In the genomic region with DNA sequence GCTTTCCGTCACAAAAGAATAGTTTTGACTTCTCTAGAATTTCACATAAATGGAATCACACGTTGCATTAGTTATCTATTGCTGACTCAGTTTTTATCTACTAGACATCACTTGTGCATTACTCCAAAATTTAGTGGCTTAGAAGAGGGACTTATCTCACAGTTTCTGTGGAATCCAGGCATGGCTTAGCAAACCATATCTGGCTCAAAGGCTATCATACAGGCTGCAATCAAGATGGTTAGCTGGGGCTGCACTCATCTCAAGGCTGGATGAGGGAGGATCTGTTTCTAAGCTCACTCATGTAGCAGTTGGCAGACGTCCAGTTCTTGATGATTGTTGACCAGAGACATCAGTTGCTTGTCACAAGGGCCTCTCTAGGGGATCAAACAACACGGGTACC, we compare ENCODE assay signal across 1 cellular context.
TF ChIP-seq lines count a peak whose summit lies in the region.

No MANE protein-coding gene starts in this region.

TF ChIP-seq in HepG2, 621 proteins besides CTCF, POLR2A, EP300 and RAD21:
- no peak for TF ChIP-seq SUZ12 (IDR thresholded peaks at IDR 0.05; ENCODE audit: low read depth, low read length)
- no peak for TF ChIP-seq ZNF749 (CRISPR knock-in tag; IDR thresholded peaks at IDR 0.05; ENCODE audit: borderline replicate concordance)
- TF ChIP-seq ZNF737 (CRISPR knock-in tag; IDR thresholded peaks at IDR 0.05; ENCODE audit: borderline replicate concordance) = no peak
- no peak for TF ChIP-seq FOXC1 (CRISPR knock-in tag; IDR thresholded peaks at IDR 0.05; ENCODE audit: borderline replicate concordance)
- TF ChIP-seq, protein P1, sequence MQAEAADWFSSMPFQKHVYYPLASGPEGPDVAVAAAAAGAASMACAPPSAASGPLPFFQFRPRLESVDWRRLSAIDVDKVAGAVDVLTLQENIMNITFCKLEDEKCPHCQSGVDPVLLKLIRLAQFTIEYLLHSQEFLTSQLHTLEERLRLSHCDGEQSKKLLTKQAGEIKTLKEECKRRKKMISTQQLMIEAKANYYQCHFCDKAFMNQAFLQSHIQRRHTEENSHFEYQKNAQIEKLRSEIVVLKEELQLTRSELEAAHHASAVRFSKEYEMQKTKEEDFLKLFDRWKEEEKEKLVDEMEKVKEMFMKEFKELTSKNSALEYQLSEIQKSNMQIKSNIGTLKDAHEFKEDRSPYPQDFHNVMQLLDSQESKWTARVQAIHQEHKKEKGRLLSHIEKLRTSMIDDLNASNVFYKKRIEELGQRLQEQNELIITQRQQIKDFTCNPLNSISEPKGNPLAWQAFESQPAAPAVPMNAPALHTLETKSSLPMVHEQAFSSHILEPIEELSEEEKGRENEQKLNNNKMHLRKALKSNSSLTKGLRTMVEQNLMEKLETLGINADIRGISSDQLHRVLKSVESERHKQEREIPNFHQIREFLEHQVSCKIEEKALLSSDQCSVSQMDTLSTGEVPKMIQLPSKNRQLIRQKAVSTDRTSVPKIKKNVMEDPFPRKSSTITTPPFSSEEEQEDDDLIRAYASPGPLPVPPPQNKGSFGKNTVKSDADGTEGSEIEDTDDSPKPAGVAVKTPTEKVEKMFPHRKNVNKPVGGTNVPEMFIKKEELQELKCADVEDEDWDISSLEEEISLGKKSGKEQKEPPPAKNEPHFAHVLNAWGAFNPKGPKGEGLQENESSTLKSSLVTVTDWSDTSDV (CRISPR knock-in tag; IDR thresholded peaks at IDR 0.05) = no peak
- no peak for TF ChIP-seq CHCHD3 (CRISPR knock-in tag; IDR thresholded peaks at IDR 0.05)
- peak; percentile 37 to 73; a peak in 3 of 4 replicates for TF ChIP-seq MAFK (conservative IDR thresholded peaks at IDR 0.05 in 1 of 2, IDR thresholded peaks at IDR 0.05 in 1 of 2; ENCODE audit: low read length in 2 of 2)
- TF ChIP-seq MAFF (IDR thresholded peaks at IDR 0.05; ENCODE audit: low read depth, low read length) = peak; percentile 52
- TF ChIP-seq, protein P2, sequence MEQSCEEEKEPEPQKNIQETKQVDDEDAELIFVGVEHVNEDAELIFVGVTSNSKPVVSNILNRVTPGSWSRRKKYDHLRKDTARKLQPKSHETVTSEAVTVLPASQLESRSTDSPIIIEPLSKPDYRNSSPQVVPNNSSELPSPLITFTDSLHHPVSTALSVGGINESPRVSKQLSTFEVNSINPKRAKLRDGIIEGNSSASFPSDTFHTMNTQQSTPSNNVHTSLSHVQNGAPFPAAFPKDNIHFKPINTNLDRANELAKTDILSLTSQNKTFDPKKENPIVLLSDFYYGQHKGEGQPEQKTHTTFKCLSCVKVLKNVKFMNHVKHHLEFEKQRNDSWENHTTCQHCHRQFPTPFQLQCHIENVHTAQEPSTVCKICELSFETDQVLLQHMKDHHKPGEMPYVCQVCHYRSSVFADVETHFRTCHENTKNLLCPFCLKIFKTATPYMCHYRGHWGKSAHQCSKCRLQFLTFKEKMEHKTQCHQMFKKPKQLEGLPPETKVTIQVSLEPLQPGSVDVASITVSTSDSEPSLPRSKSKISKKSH (CRISPR knock-in tag; IDR thresholded peaks at IDR 0.05; ENCODE audit: borderline replicate concordance) = no peak
- TF ChIP-seq CENPX (CRISPR knock-in tag; IDR thresholded peaks at IDR 0.05) = no peak
- TF ChIP-seq ZNF317 (CRISPR knock-in tag; IDR thresholded peaks at IDR 0.05) = no peak
- TF ChIP-seq ZNF629 (CRISPR knock-in tag; conservative IDR thresholded peaks at IDR 0.05) = no peak
- TF ChIP-seq ZNF616 (CRISPR knock-in tag; IDR thresholded peaks at IDR 0.05; ENCODE audit: low read depth) = no peak
TF ChIP-seq in HepG2: peak in this region for 2.
